In genomic region chr15:31352911-31353811, GRCh38 we compare ENCODE assay signal across 8 cellular contexts. TPM values are rescaled to one million over a fixed set of nuclear protein-coding genes. Genes with fewer than 3 reads are reported as not detected.
DNase-seq lines count a peak whose midpoint lies in the region; ATAC-seq and TF ChIP-seq lines count a peak whose summit lies in the region.

No MANE protein-coding gene starts in this region.

- H3F3A ChIP-seq in GM23248 (ENCODE audit: insufficient read depth): no peaks in the 10 kb centered on the region
- no peaks in the 10 kb centered on the region for H3F3A ChIP-seq in Loucy (ENCODE audit: low read depth)

- H3K4me1 ChIP-seq in GM23248 (ENCODE audit: insufficient read depth): peaks cover 30% of the 10 kb centered on the region
- H3K4me1 ChIP-seq in Loucy (ENCODE audit: insufficient read depth, low read length, poor library complexity, severe bottlenecking): peaks cover 31% of the 10 kb centered on the region
- peaks cover 98% of the 10 kb centered on the region for H3K4me1 ChIP-seq in vagina

- H3K4me2 ChIP-seq in GM23248 (ENCODE audit: unreplicated experiment): peak overlapping the region; percentile 75
- H3K4me2 ChIP-seq in Loucy (ENCODE audit: low read depth, low read length, poor library complexity, severe bottlenecking): peak overlapping the region; percentile 75

- peaks cover 9% of the 10 kb centered on the region for H3K36me3 Mint-ChIP-seq in endothelial cell (ENCODE audit: low read depth, unreplicated experiment)
- H3K36me3 Mint-ChIP-seq in naive B cell: peaks cover 0 to 8% of the 10 kb centered on the region in 2 donors

- H3K36me3 ChIP-seq in GM23248 (ENCODE audit: low read depth): no peaks in the 10 kb centered on the region
- H3K36me3 ChIP-seq in Loucy (ENCODE audit: insufficient read depth, low read length): peaks cover 11% of the 10 kb centered on the region; the same call in 1 of the 2 replicates
- no peaks in the 10 kb centered on the region; the same call in 1 of the 2 replicates for H3K36me3 ChIP-seq in WERI-Rb-1
- H3K36me3 ChIP-seq in vagina: peaks cover 0 to 5% of the 10 kb centered on the region in 2 donors

- no peaks in the 10 kb centered on the region for H3K9me3 Mint-ChIP-seq in endothelial cell (ENCODE audit: unreplicated experiment)
- no peaks in the 10 kb centered on the region for H3K9me3 Mint-ChIP-seq in naive B cell

- TF ChIP-seq POLR2A in vagina (IDR thresholded peaks at IDR 0.05): no peak

- DNase-seq in NCI-H146 (lab: John Stamatoyannopoulos, UW): peak; percentile 3
- no peak for DNase-seq in NCI-H146 treated with DMSO at 0.1 percent for 48 hours (lab: John Stamatoyannopoulos, UW; ENCODE audit: unreplicated experiment)
- peak; percentile 78 for DNase-seq in GM23248
- DNase-seq in WERI-Rb-1: peak; percentile 22
- DNase-seq in endothelial cell (ENCODE audit: low spot score): no peak
- DNase-seq in naive B cell: peak; percentile 83
- DNase-seq in vagina (ENCODE audit: extremely low spot score in 2 of 2): no peak

- 30% methylated on average over 14 of the region's 14 CpGs for WGBS in GM23248 (ENCODE audit: low coverage in 1 of 2, low lambda C conversion rate in 2 of 2, missing lambda C conversion rate in 2 of 2), 2 experiments

- peaks cover 5% of the 10 kb centered on the region for H3K27me3 Mint-ChIP-seq in endothelial cell (ENCODE audit: unreplicated experiment)
- H3K27me3 Mint-ChIP-seq in naive B cell: no peaks in the 10 kb centered on the region

- TF ChIP-seq CTCF in Loucy (conservative IDR thresholded peaks at IDR 0.05; ENCODE audit: low read length) (0 out of 2 replicates have a peak, but pooled peaks have one; percentile 11), WERI-Rb-1 (IDR thresholded peaks at IDR 0.05; ENCODE audit: low read depth, low read length) (no peak), endothelial cell (IDR thresholded peaks at IDR 0.05; ENCODE audit: unreplicated experiment) (no peak), vagina (IDR thresholded peaks at IDR 0.05) (no peak)

- no peaks in the 10 kb centered on the region for H3K27me3 ChIP-seq in GM23248 (replicated peaks; ENCODE audit: insufficient read depth)
- no peaks in the 10 kb centered on the region for H3K27me3 ChIP-seq in Loucy (ENCODE audit: insufficient read depth, low read length, poor library complexity, severe bottlenecking)
- H3K27me3 ChIP-seq in WERI-Rb-1 (ENCODE audit: insufficient read depth, low read depth, severe bottlenecking): no peaks in the 10 kb centered on the region
- no peaks in the 10 kb centered on the region for H3K27me3 ChIP-seq in vagina

- H3K27ac ChIP-seq in GM23248 (peak overlapping the region; percentile 74), WERI-Rb-1 (0 out of 2 replicates have a peak overlapping the region, but pooled peaks have one; percentile 24), vagina (peak overlapping the region; percentile 89)

- peak overlapping the region; percentile 73 for H3K9ac ChIP-seq in GM23248
- peak overlapping the region; percentile 70 for H3K9ac ChIP-seq in Loucy (ENCODE audit: low read depth, low read length, poor library complexity, severe bottlenecking)

- intact Hi-C loops in vagina (cut with DNase I): no loop called here

- H2AFZ ChIP-seq in GM23248: 0 out of 2 replicates have a peak overlapping the region, but pooled peaks have one; percentile 14
- no peak overlapping the region for H2AFZ ChIP-seq in Loucy (ENCODE audit: low read length)

- in situ Hi-C loops in GM23248 (cut with MboI): no loop called here

- peaks cover 100% of the 10 kb centered on the region for H3K79me2 ChIP-seq in GM23248 (ENCODE audit: insufficient read depth)
- H3K79me2 ChIP-seq in Loucy (ENCODE audit: insufficient read depth, low read length): peaks cover 100% of the 10 kb centered on the region

- peak; percentile 75 to 77 for ATAC-seq in naive B cell (ENCODE audit: low read depth in 2 of 2)

- no peak overlapping the region for H3K4me3 Mint-ChIP-seq in endothelial cell (ENCODE audit: unreplicated experiment)
- peak overlapping the region; percentile 77 to 94 (median 88) for H3K4me3 Mint-ChIP-seq in naive B cell

- H3K9me2 ChIP-seq in GM23248 (ENCODE audit: insufficient read depth) (no peaks in the 10 kb centered on the region), Loucy (replicated peaks; ENCODE audit: low read depth, low read length) (no peaks in the 10 kb centered on the region)

- H4K20me1 ChIP-seq in GM23248 (ENCODE audit: insufficient read depth) (no peaks in the 10 kb centered on the region; the same call in 1 of the 2 replicates), Loucy (ENCODE audit: insufficient read depth, low read length, poor library complexity, severe bottlenecking) (peaks cover 44% of the 10 kb centered on the region)

- H3K9me3 ChIP-seq in GM23248 (ENCODE audit: low read depth) (no peaks in the 10 kb centered on the region), Loucy (ENCODE audit: insufficient read depth, low read depth, low read length) (no peaks in the 10 kb centered on the region), WERI-Rb-1 (ENCODE audit: severe bottlenecking) (no peaks in the 10 kb centered on the region), vagina (no peaks in the 10 kb centered on the region)

- H3K27ac Mint-ChIP-seq in endothelial cell (ENCODE audit: unreplicated experiment) (peak overlapping the region; percentile 42), naive B cell (peak overlapping the region; percentile 98 to 99 (median 99))

- H3K4me1 Mint-ChIP-seq in endothelial cell (ENCODE audit: unreplicated experiment): peaks cover 22% of the 10 kb centered on the region
- peaks cover 76 to 99% (median 92%) of the 10 kb centered on the region in 3 donors for H3K4me1 Mint-ChIP-seq in naive B cell

- H3K4me3 ChIP-seq in GM23248: peak overlapping the region; percentile 14
- H3K4me3 ChIP-seq in Loucy (ENCODE audit: low read length, poor library complexity, severe bottlenecking): peak overlapping the region; percentile 50
- no peak overlapping the region for H3K4me3 ChIP-seq in WERI-Rb-1 (ENCODE audit: low read depth, low read length)
- H3K4me3 ChIP-seq in vagina: peak overlapping the region in 1 of 2 donors; percentile 3

RNA-seq across cellular contexts. Expression of gene KLF13, which starts 26.5 kb away (rescaled TPM):
- 27.8 and 38.9 TPM in 2 replicates for total RNA-seq in GM23248 (2014; rRNA removed; shearing (Covaris generic))
- polyA plus RNA-seq in GM23248 (2016; fragmentation: Nextera tagmentation; extraction: Ambion mirVana): 8.0 and 9.1 TPM in 2 replicates
- total RNA-seq in endothelial cell (ENCODE audit: unreplicated experiment): 45.1 TPM
- 10 to 100 TPM; 16.6 to 58.8 (median 40.0) TPM for polyA plus RNA-seq in naive B cell (ENCODE audit: low read depth in 6 of 6)
- 30.9 TPM for total RNA-seq in vagina

Comparison
In these comparisons a context has a peak if more than half of its experiments do, and no peak if none do; other contexts are left out.
1. DNase-seq: peak in NCI-H146 (single experiment), GM23248 (single experiment), WERI-Rb-1 (single experiment) and naive B cell (single experiment); none in NCI-H146 treated with DMSO at 0.1 percent for 48 hours (single experiment), endothelial cell (single experiment) and vagina (0 of 2).
2. H3K27ac ChIP-seq: peak in every context shown above with its lines; median percentile 89 in vagina; 74 in GM23248; 24 in WERI-Rb-1.